ENCODE assay signal across 9 cellular contexts in genomic region chr10:33473688-33474087, GRCh38.
"Had no signal": no experiment of that assay in that cellular context is flagged by ENCODE, and none has a peak within 500 bp of the region (broad histone marks: within the 10 kb centered on the region; RNA-seq: fewer than 3 reads in every experiment).

No MANE protein-coding gene starts in this region.

- H3K27ac Mint-ChIP-seq: IgD-negative memory B cell had no signal

- DNase-seq: IMR-90, KBM-7, KG1 had no signal

- H3K27me3 Mint-ChIP-seq: IgD-negative memory B cell had no signal

- FAIRE-seq: HepG2, HTR-8/SVneo, K562 had no signal

- H3K4me3 ChIP-seq: K562 had no signal

- H3K27ac ChIP-seq: HL-60, KMS-11 had no signal

- H3K4me2 ChIP-seq: KMS-11 had no signal

- H3K4me1 Mint-ChIP-seq: IgD-negative memory B cell had no signal

- ATAC-seq: HepG2, K562 had no signal

- H3K9ac ChIP-seq: KMS-11 had no signal
